1 cellular context compared by ENCODE assay signal in the genomic region with DNA sequence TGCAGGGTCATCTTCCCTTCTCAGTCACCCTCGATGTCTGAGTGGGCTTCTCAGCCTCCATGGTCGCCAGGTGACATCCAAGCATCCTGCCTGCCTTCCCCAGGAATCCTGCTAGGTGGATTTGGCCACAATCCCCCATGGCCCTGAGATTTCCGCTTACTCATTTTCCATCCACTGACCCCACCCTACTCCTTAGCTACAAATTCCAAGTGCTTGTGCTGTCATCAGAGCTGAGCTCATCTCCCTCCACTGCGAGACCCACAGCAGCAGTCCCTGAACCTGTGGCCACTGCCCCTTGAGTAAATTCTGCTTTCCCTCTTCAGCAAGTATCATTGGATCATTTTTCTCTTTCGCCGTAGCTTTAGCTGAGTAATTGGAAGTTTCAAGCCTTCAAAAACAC.
TF ChIP-seq lines count a peak whose summit lies in the region.

No MANE protein-coding gene starts in this region.

TF ChIP-seq in SK-N-SH treated with all-trans-retinoic acid at 6 μM for 48 hours, 23 proteins besides CTCF, POLR2A, EP300 and RAD21 (continued from another document):
- TF ChIP-seq, protein P1, sequence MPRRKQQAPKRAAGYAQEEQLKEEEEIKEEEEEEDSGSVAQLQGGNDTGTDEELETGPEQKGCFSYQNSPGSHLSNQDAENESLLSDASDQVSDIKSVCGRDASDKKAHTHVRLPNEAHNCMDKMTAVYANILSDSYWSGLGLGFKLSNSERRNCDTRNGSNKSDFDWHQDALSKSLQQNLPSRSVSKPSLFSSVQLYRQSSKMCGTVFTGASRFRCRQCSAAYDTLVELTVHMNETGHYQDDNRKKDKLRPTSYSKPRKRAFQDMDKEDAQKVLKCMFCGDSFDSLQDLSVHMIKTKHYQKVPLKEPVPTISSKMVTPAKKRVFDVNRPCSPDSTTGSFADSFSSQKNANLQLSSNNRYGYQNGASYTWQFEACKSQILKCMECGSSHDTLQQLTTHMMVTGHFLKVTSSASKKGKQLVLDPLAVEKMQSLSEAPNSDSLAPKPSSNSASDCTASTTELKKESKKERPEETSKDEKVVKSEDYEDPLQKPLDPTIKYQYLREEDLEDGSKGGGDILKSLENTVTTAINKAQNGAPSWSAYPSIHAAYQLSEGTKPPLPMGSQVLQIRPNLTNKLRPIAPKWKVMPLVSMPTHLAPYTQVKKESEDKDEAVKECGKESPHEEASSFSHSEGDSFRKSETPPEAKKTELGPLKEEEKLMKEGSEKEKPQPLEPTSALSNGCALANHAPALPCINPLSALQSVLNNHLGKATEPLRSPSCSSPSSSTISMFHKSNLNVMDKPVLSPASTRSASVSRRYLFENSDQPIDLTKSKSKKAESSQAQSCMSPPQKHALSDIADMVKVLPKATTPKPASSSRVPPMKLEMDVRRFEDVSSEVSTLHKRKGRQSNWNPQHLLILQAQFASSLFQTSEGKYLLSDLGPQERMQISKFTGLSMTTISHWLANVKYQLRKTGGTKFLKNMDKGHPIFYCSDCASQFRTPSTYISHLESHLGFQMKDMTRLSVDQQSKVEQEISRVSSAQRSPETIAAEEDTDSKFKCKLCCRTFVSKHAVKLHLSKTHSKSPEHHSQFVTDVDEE (CRISPR knock-in tag; IDR thresholded peaks at IDR 0.05): no peak
- no peak for TF ChIP-seq ZFP3 (CRISPR knock-in tag; IDR thresholded peaks at IDR 0.05)
- TF ChIP-seq ZC3H10 (CRISPR knock-in tag; IDR thresholded peaks at IDR 0.05): no peak
TF ChIP-seq in SK-N-SH treated with all-trans-retinoic acid at 6 μM for 48 hours: peak in this region for 0.
